In the genomic region with DNA sequence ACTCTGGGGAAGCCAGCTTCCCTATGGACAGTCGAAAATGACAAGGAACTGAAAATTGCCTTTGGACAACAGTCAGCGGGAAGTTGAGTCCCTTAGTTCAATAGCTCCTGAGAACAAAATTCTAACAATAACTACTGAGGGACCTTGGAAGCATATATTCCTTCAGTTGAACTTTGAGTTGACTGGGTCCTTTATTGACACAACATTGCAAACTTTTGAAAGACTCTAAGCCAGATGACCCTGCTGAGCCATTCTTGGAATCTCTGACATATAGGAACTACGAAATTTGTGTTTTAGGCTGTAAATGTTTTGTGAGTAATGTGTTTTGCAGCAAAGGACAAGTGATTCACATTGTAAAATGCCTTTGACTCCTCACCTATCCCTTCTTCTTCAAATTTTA, we compare ENCODE assay signal across 7 cellular contexts.
"Had no signal": no experiment of that assay in that cellular context is flagged by ENCODE, and none has a peak within 500 bp of the region (broad histone marks: within the 10 kb centered on the region; RNA-seq: fewer than 3 reads in every experiment).

No MANE protein-coding gene starts in this region.

- DNase-seq: IMR-90, KBM-7, KG1 had no signal

- FAIRE-seq: HTR-8/SVneo, K562 had no signal

- H3K9ac ChIP-seq: KMS-11 had no signal

- ATAC-seq: K562 had no signal

- H3K4me3 ChIP-seq: K562 had no signal

- H3K27ac ChIP-seq: HL-60 had no signal
